34 cellular contexts compared by ENCODE assay signal in genomic region chr2:112791693-112792230, GRCh38. TPM values are rescaled to one million over a fixed set of nuclear protein-coding genes. Genes with fewer than 3 reads are reported as not detected.
"Had no signal": no experiment of that assay in that cellular context is flagged by ENCODE, and none has a peak within 500 bp of the region (broad histone marks: within the 10 kb centered on the region; RNA-seq: fewer than 3 reads in every experiment).

No MANE protein-coding gene starts in this region.

- H3K36me3 ChIP-seq: brain microvascular endothelial cell, esophagus muscularis mucosa, gastrocnemius medialis, heart left ventricle had no signal

- H3K27me3 ChIP-seq: brain microvascular endothelial cell, dorsolateral prefrontal cortex, esophagus muscularis mucosa, foreskin keratinocyte, gastrocnemius medialis, heart left ventricle had no signal

- H3K9me3 ChIP-seq: esophagus muscularis mucosa, gastrocnemius medialis, heart left ventricle had no signal

- H3K4me3 ChIP-seq: coronary artery, dorsolateral prefrontal cortex, esophagus muscularis mucosa, gastrocnemius medialis, heart left ventricle had no signal

- H3K27me3 Mint-ChIP-seq: activated CD8-positive, alpha-beta memory T cell treated with anti-CD3 and anti-CD28 coated beads, Interleukin-2, amount 10 ng/mL, durations not matched to agents 7 days and 5 days; central memory CD8-positive, alpha-beta T cell; dendritic cell treated with granulocyte-macrophage colony-stimulating factor and Interleukin-4, amounts not matched to agents 40 ng/mL and 50 ng/mL, for 4 days had no signal

- H3K27ac ChIP-seq: brain microvascular endothelial cell, coronary artery, dorsolateral prefrontal cortex, esophagus muscularis mucosa, gastrocnemius medialis, heart left ventricle had no signal

- H3K27ac Mint-ChIP-seq: activated CD4-positive, alpha-beta memory T cell treated with anti-CD3 and anti-CD28 coated beads for 36 hours; activated CD4-positive, alpha-beta T cell treated with anti-CD3 and anti-CD28 coated beads for 36 hours; activated CD4-positive, alpha-beta T cell treated with anti-CD3 and anti-CD28 coated beads, Interleukin-2, amount 10 ng/mL, durations not matched to agents 24 days and 14 days; activated CD8-positive, alpha-beta memory T cell treated with anti-CD3 and anti-CD28 coated beads, Interleukin-2, amount 10 ng/mL, durations not matched to agents 7 days and 5 days; activated CD8-positive, alpha-beta T cell treated with anti-CD3 and anti-CD28 coated beads, Interleukin-2, amount 10 ng/mL, durations not matched to agents 7 days and 5 days; activated naive CD8-positive, alpha-beta T cell; activated T-helper 1 cell treated with anti-CD3 and anti-CD28 coated beads, Interleukin-12 subunit alpha, Interleukin-12 subunit beta, Interleukin-2, Interleukin-4 antibody, amounts not matched to agents 30 ng/mL and 10 ng/mL and 1 ng/mL, durations not matched to agents 14 hours and 24 hours and 36 hours; activated T-helper 2 cell treated with anti-CD3 and anti-CD28 coated beads, Interferon-gamma antibody, Interleukin-2, Interleukin-4, amounts not matched to agents 10 μg/mL and 5 μg/mL and 100 μg/mL, durations not matched to agents 14 hours and 24 hours and 36 hours; dendritic cell treated with granulocyte-macrophage colony-stimulating factor and Interleukin-4, amounts not matched to agents 40 ng/mL and 50 ng/mL, for 4 days; endodermal cell had no signal

- H3K36me3 Mint-ChIP-seq: activated naive CD8-positive, alpha-beta T cell had no signal

- DNase-seq: activated CD4-positive, alpha-beta memory T cell treated with anti-CD3 and anti-CD28 coated beads for 36 hours; activated CD4-positive, alpha-beta T cell treated with anti-CD3 and anti-CD28 coated beads for 36 hours; activated CD4-positive, alpha-beta T cell treated with anti-CD3 and anti-CD28 coated beads, Interleukin-2, amount 10 ng/mL, durations not matched to agents 24 days and 14 days; activated CD4-positive, CD25-positive, alpha-beta regulatory T cell; activated CD4-positive, CD25-positive, alpha-beta regulatory T cell treated with anti-CD3 and anti-CD28 coated beads, Interleukin-2, amount 50 U/mL, for 72 hours; activated CD8-positive, alpha-beta memory T cell treated with anti-CD3 and anti-CD28 coated beads, Interleukin-2, amount 10 ng/mL, durations not matched to agents 7 days and 5 days; activated CD8-positive, alpha-beta memory T cell treated with anti-CD3 and anti-CD28 coated beads, Interleukin-2, amount 50 U/mL, for 4 hours; activated CD8-positive, alpha-beta T cell treated with anti-CD3 and anti-CD28 coated beads, Interleukin-2, amount 10 ng/mL, durations not matched to agents 7 days and 5 days; activated effector memory CD4-positive, alpha-beta T cell treated with anti-CD3 and anti-CD28 coated beads, Interleukin-2, amount 50 U/mL, for 16 hours; activated naive CD4-positive, alpha-beta T cell treated with anti-CD3 and anti-CD28 coated beads, Interleukin-2, amount 50 U/mL, for 16 hours; activated T-cell treated with anti-CD3 and anti-CD28 coated beads, Interleukin-2, amount 50 U/mL, for 1 hour; activated T-cell treated with anti-CD3 and anti-CD28 coated beads, Interleukin-2, amount 50 U/mL, for 48 hours; amniotic stem cell; anterior cingulate cortex; brain microvascular endothelial cell; dorsolateral prefrontal cortex; effector memory CD4-positive, alpha-beta T cell; endodermal cell; erythroblast; foreskin keratinocyte; gastrocnemius medialis; glutamatergic neuron; heart left ventricle; T-helper 2 cell had no signal

- ATAC-seq: activated CD4-positive, alpha-beta T cell treated with anti-CD3 and anti-CD28 coated beads for 36 hours; activated CD8-positive, alpha-beta memory T cell treated with anti-CD3 and anti-CD28 coated beads, Interleukin-2, amount 10 ng/mL, durations not matched to agents 7 days and 5 days; activated CD8-positive, alpha-beta T cell treated with anti-CD3 and anti-CD28 coated beads, Interleukin-2, amount 10 ng/mL, durations not matched to agents 7 days and 5 days; foreskin keratinocyte; gastrocnemius medialis; heart left ventricle had no signal

- H3K9me3 Mint-ChIP-seq: central memory CD8-positive, alpha-beta T cell; endodermal cell had no signal

- H3K4me1 ChIP-seq: gastrocnemius medialis had no signal

- H3K4me3 Mint-ChIP-seq: activated CD4-positive, alpha-beta memory T cell treated with anti-CD3 and anti-CD28 coated beads for 36 hours; activated CD4-positive, alpha-beta T cell treated with anti-CD3 and anti-CD28 coated beads for 36 hours; activated CD4-positive, alpha-beta T cell treated with anti-CD3 and anti-CD28 coated beads, Interleukin-2, amount 10 ng/mL, durations not matched to agents 24 days and 14 days; activated CD8-positive, alpha-beta memory T cell treated with anti-CD3 and anti-CD28 coated beads, Interleukin-2, amount 10 ng/mL, durations not matched to agents 7 days and 5 days; activated CD8-positive, alpha-beta T cell treated with anti-CD3 and anti-CD28 coated beads, Interleukin-2, amount 10 ng/mL, durations not matched to agents 7 days and 5 days; activated naive CD8-positive, alpha-beta T cell; activated T-helper 1 cell treated with anti-CD3 and anti-CD28 coated beads, Interleukin-12 subunit alpha, Interleukin-12 subunit beta, Interleukin-2, Interleukin-4 antibody, amounts not matched to agents 30 ng/mL and 10 ng/mL and 1 ng/mL, durations not matched to agents 14 hours and 24 hours and 36 hours; central memory CD8-positive, alpha-beta T cell; dendritic cell treated with granulocyte-macrophage colony-stimulating factor and Interleukin-4, amounts not matched to agents 40 ng/mL and 50 ng/mL, for 4 days; endodermal cell had no signal

RNA-seq across cellular contexts. Expression of gene IL1A, which starts 7.5 kb away (rescaled TPM):
- total RNA-seq: activated CD8-positive, alpha-beta T cell treated with anti-CD3 and anti-CD28 coated beads, Interleukin-2, amount 10 ng/mL, durations not matched to agents 7 days and 5 days; cardiac septum; gastrocnemius medialis had no signal

RNA-seq across cellular contexts. Expression of gene IL1B, which starts 44.8 kb away (rescaled TPM):
- total RNA-seq: activated CD8-positive, alpha-beta memory T cell treated with anti-CD3 and anti-CD28 coated beads for 36 hours; activated CD8-positive, alpha-beta T cell treated with anti-CD3 and anti-CD28 coated beads, Interleukin-2, amount 10 ng/mL, durations not matched to agents 7 days and 5 days; activated T-helper 2 cell treated with anti-CD3 and anti-CD28 coated beads, Interferon-gamma antibody, Interleukin-2, Interleukin-4, amounts not matched to agents 10 μg/mL and 5 μg/mL and 100 μg/mL, durations not matched to agents 14 hours and 24 hours and 36 hours; astrocyte; endodermal cell; gastrocnemius medialis had no signal
